In the genomic region with DNA sequence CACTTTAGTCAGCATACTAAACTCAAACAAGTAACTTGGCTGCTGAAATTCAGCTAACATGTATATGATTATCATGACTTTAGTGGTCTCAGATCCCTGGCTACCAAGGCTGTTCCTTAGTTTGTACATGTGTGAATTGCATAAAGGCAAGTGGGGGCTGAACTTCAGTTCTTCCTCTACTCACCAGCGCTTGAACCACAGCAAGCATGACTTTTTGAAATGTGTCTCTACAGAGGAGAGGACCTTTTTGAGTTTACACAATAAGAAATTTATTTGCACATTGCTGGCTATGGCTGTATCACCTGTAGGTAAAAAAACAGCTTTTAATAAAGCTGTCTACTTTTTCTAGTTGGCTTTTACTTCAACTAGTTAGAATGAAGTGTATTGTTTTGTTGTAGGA, we compare ENCODE assay signal across 17 cellular contexts. TPM values are rescaled to one million over a fixed set of nuclear protein-coding genes. Genes with fewer than 3 reads are reported as not detected.
DNase-seq lines count a peak whose midpoint lies in the region; ATAC-seq and TF ChIP-seq lines count a peak whose summit lies in the region.
"Had no signal": no experiment of that assay in that cellular context is flagged by ENCODE, and none has a peak within 500 bp of the region (broad histone marks: within the 10 kb centered on the region; RNA-seq: fewer than 3 reads in every experiment).

No MANE protein-coding gene starts in this region.

- H3K27me3 ChIP-seq in CD8-positive, alpha-beta T cell (ENCODE audit: insufficient read depth, low read length): no peaks in the 10 kb centered on the region
- no peaks in the 10 kb centered on the region for H3K27me3 ChIP-seq in thyroid gland
- H3K27me3 ChIP-seq: BLaER1 had no signal

- DNase-seq in activated CD8-positive, alpha-beta memory T cell treated with anti-CD3 and anti-CD28 coated beads, Interleukin-2, amount 10 ng/mL, durations not matched to agents 7 days and 5 days: no peak
- DNase-seq in activated CD8-positive, alpha-beta memory T cell treated with anti-CD3 and anti-CD28 coated beads for 24 hours: no peak
- DNase-seq in CD8-positive, alpha-beta T cell: no peak
- DNase-seq in activated CD8-positive, alpha-beta T cell treated with anti-CD3 and anti-CD28 coated beads, Interleukin-2, amount 10 ng/mL, durations not matched to agents 7 days and 5 days: no peak
- DNase-seq in memory B cell (ENCODE audit: low spot score in 2 of 2): no peak
- no peak for DNase-seq in thyroid gland
- no peak for DNase-seq in NCI-H146 treated with DMSO at 0.1 percent for 48 hours (lab: John Stamatoyannopoulos, UW; ENCODE audit: unreplicated experiment)
- DNase-seq: COR-L47, HFFc6, NCI-H1092 treated with DMSO at 0.1 percent for 48 hours, NCI-H1694, NCI-H2107, NCI-H345, NCI-H526 treated with DMSO at 0.1 percent for 48 hours had no signal

- H3K36me3 Mint-ChIP-seq in activated CD8-positive, alpha-beta memory T cell treated with anti-CD3 and anti-CD28 coated beads, Interleukin-2, amount 10 ng/mL, durations not matched to agents 7 days and 5 days: peaks cover 16% of the 10 kb centered on the region
- peaks cover 2% of the 10 kb centered on the region for H3K36me3 Mint-ChIP-seq in CD8-positive, alpha-beta T cell
- peaks cover 38% of the 10 kb centered on the region for H3K36me3 Mint-ChIP-seq in activated CD8-positive, alpha-beta T cell treated with anti-CD3 and anti-CD28 coated beads, Interleukin-2, amount 10 ng/mL, durations not matched to agents 7 days and 5 days (ENCODE audit: low read depth)
- peaks cover 10% of the 10 kb centered on the region for H3K36me3 Mint-ChIP-seq in memory B cell

- intact Hi-C loops in CD8-positive, alpha-beta T cell (cut with DNase I, micrococcal nuclease): loop anchor here in 1 of 2 experiments (5.0 kb wide), 1 partner anchor 33 kb away; no protein-coding TSS in a partner anchor
- intact Hi-C loops in thyroid gland (cut with DNase I): no loop called here

- no peak for TF ChIP-seq CTCF in CD8-positive, alpha-beta T cell (IDR thresholded peaks at IDR 0.05)
- no peak for TF ChIP-seq CTCF in thyroid gland (IDR thresholded peaks at IDR 0.05)

- WGBS in thyroid gland, 2 donors: 95 to 100% methylated on average over 1 of the region's 1 CpG

- no peak overlapping the region for H3K4me3 ChIP-seq in CD8-positive, alpha-beta T cell (ENCODE audit: low read depth, low read length)
- no peak overlapping the region for H3K4me3 ChIP-seq in thyroid gland (replicated peaks in 1 of 3)
- H3K4me3 ChIP-seq: BLaER1 had no signal

- CTCF ChIA-PET in activated CD8-positive, alpha-beta memory T cell treated with anti-CD3 and anti-CD28 coated beads, Interleukin-2, amount 10 ng/mL, durations not matched to agents 7 days and 5 days (lab: Charles Lee): no interaction called here
- CTCF ChIA-PET in CD8-positive, alpha-beta T cell (lab: Charles Lee): no interaction called here
- CTCF ChIA-PET in activated CD8-positive, alpha-beta T cell treated with anti-CD3 and anti-CD28 coated beads, Interleukin-2, amount 10 ng/mL, durations not matched to agents 7 days and 5 days (lab: Charles Lee): no interaction called here

- peaks cover 17% of the 10 kb centered on the region for H3K4me1 ChIP-seq in CD8-positive, alpha-beta T cell (ENCODE audit: insufficient read depth, low read length)
- H3K4me1 ChIP-seq in thyroid gland: peaks cover 7 to 13% of the 10 kb centered on the region in 2 donors

- no peak overlapping the region for H3K27ac ChIP-seq in CD8-positive, alpha-beta T cell (ENCODE audit: low read depth, low read length)
- no peak overlapping the region for H3K27ac ChIP-seq in thyroid gland
- H3K27ac ChIP-seq: BLaER1, RWPE1 had no signal

- no peaks in the 10 kb centered on the region for H3K36me3 ChIP-seq in CD8-positive, alpha-beta T cell (ENCODE audit: insufficient read depth, low read length)
- H3K36me3 ChIP-seq in thyroid gland: no peaks in the 10 kb centered on the region
- H3K36me3 ChIP-seq: BLaER1 had no signal

- no peak for TF ChIP-seq POLR2A in thyroid gland (IDR thresholded peaks at IDR 0.05)

- H3K4me3 Mint-ChIP-seq in activated CD8-positive, alpha-beta memory T cell treated with anti-CD3 and anti-CD28 coated beads, Interleukin-2, amount 10 ng/mL, durations not matched to agents 7 days and 5 days: peak overlapping the region; percentile 36
- peak overlapping the region; percentile 54 for H3K4me3 Mint-ChIP-seq in CD8-positive, alpha-beta T cell
- H3K4me3 Mint-ChIP-seq in activated CD8-positive, alpha-beta T cell treated with anti-CD3 and anti-CD28 coated beads, Interleukin-2, amount 10 ng/mL, durations not matched to agents 7 days and 5 days: peak overlapping the region; percentile 22
- no peak overlapping the region for H3K4me3 Mint-ChIP-seq in memory B cell
- H3K4me3 Mint-ChIP-seq: HFFc6 had no signal

- POLR2A ChIA-PET in CD8-positive, alpha-beta T cell (lab: Charles Lee): interaction anchor here (0.6 to 1.3 kb wide), 2 partner anchors 46 to 169 kb away, joined by 3 to 4 read pairs; no protein-coding TSS in a partner anchor
- POLR2A ChIA-PET in activated CD8-positive, alpha-beta T cell treated with anti-CD3 and anti-CD28 coated beads, Interleukin-2, amount 10 ng/mL, durations not matched to agents 7 days and 5 days (lab: Charles Lee): interaction anchor here (0.7 kb wide), 1 partner anchor 19 kb away, joined by 4 read pairs; no protein-coding TSS in a partner anchor

- ATAC-seq in activated CD8-positive, alpha-beta memory T cell treated with anti-CD3 and anti-CD28 coated beads, Interleukin-2, amount 10 ng/mL, durations not matched to agents 7 days and 5 days: peak; percentile 29
- no peak for ATAC-seq in CD8-positive, alpha-beta T cell
- ATAC-seq in activated CD8-positive, alpha-beta T cell treated with anti-CD3 and anti-CD28 coated beads, Interleukin-2, amount 10 ng/mL, durations not matched to agents 7 days and 5 days: no peak
- ATAC-seq in memory B cell (ENCODE audit: low read depth) (no peak), GM18861 (IDR thresholded peaks at IDR 0.05; ENCODE audit: unreplicated experiment) (no peak)

- no peaks in the 10 kb centered on the region for H3K9me3 Mint-ChIP-seq in activated CD8-positive, alpha-beta memory T cell treated with anti-CD3 and anti-CD28 coated beads, Interleukin-2, amount 10 ng/mL, durations not matched to agents 7 days and 5 days (ENCODE audit: low read depth)
- no peaks in the 10 kb centered on the region for H3K9me3 Mint-ChIP-seq in CD8-positive, alpha-beta T cell
- H3K9me3 Mint-ChIP-seq in activated CD8-positive, alpha-beta T cell treated with anti-CD3 and anti-CD28 coated beads, Interleukin-2, amount 10 ng/mL, durations not matched to agents 7 days and 5 days (ENCODE audit: insufficient read depth): no peaks in the 10 kb centered on the region
- no peaks in the 10 kb centered on the region for H3K9me3 Mint-ChIP-seq in memory B cell
- H3K9me3 Mint-ChIP-seq: HFFc6 had no signal

- peaks cover 36% of the 10 kb centered on the region for H3K4me1 Mint-ChIP-seq in activated CD8-positive, alpha-beta memory T cell treated with anti-CD3 and anti-CD28 coated beads, Interleukin-2, amount 10 ng/mL, durations not matched to agents 7 days and 5 days
- peaks cover 78% of the 10 kb centered on the region for H3K4me1 Mint-ChIP-seq in CD8-positive, alpha-beta T cell (ENCODE audit: low read depth)
- peaks cover 33% of the 10 kb centered on the region for H3K4me1 Mint-ChIP-seq in activated CD8-positive, alpha-beta T cell treated with anti-CD3 and anti-CD28 coated beads, Interleukin-2, amount 10 ng/mL, durations not matched to agents 7 days and 5 days (ENCODE audit: low read depth)
- peaks cover 57% of the 10 kb centered on the region for H3K4me1 Mint-ChIP-seq in memory B cell

- H3K27ac Mint-ChIP-seq in activated CD8-positive, alpha-beta memory T cell treated with anti-CD3 and anti-CD28 coated beads, Interleukin-2, amount 10 ng/mL, durations not matched to agents 7 days and 5 days: peak overlapping the region; percentile 59
- H3K27ac Mint-ChIP-seq in CD8-positive, alpha-beta T cell: peak overlapping the region; percentile 55
- no peak overlapping the region for H3K27ac Mint-ChIP-seq in activated CD8-positive, alpha-beta T cell treated with anti-CD3 and anti-CD28 coated beads, Interleukin-2, amount 10 ng/mL, durations not matched to agents 7 days and 5 days
- H3K27ac Mint-ChIP-seq in memory B cell: peak overlapping the region; percentile 28
- H3K27ac Mint-ChIP-seq: HFFc6 had no signal

- H3K9me3 ChIP-seq in CD8-positive, alpha-beta T cell (ENCODE audit: low read length): no peaks in the 10 kb centered on the region
- H3K9me3 ChIP-seq in thyroid gland: no peaks in the 10 kb centered on the region
- H3K9me3 ChIP-seq: BLaER1 had no signal

- no peaks in the 10 kb centered on the region for H3K27me3 Mint-ChIP-seq in activated CD8-positive, alpha-beta memory T cell treated with anti-CD3 and anti-CD28 coated beads, Interleukin-2, amount 10 ng/mL, durations not matched to agents 7 days and 5 days
- H3K27me3 Mint-ChIP-seq in CD8-positive, alpha-beta T cell (ENCODE audit: low read depth): no peaks in the 10 kb centered on the region
- no peaks in the 10 kb centered on the region for H3K27me3 Mint-ChIP-seq in activated CD8-positive, alpha-beta T cell treated with anti-CD3 and anti-CD28 coated beads, Interleukin-2, amount 10 ng/mL, durations not matched to agents 7 days and 5 days (ENCODE audit: low read depth)
- no peaks in the 10 kb centered on the region for H3K27me3 Mint-ChIP-seq in memory B cell

RNA-seq across cellular contexts. Expression of gene MDFIC, which starts 48.8 kb away (rescaled TPM):
- 10 to 100 TPM; 58.0 to 84.1 TPM for total RNA-seq in activated CD8-positive, alpha-beta memory T cell treated with anti-CD3 and anti-CD28 coated beads, Interleukin-2, amount 10 ng/mL, durations not matched to agents 7 days and 5 days
- 10 to 100 TPM; 16.8 to 17.2 TPM for total RNA-seq in CD8-positive, alpha-beta T cell
- 10 to 100 TPM; 63.6 to 69.8 TPM for total RNA-seq in activated CD8-positive, alpha-beta T cell treated with anti-CD3 and anti-CD28 coated beads, Interleukin-2, amount 10 ng/mL, durations not matched to agents 7 days and 5 days
- 10 to 100 TPM; 50.3 to 89.5 (median 58.1) TPM for total RNA-seq in thyroid gland
